ENCODE assay signal across 19 cellular contexts in the genomic region with DNA sequence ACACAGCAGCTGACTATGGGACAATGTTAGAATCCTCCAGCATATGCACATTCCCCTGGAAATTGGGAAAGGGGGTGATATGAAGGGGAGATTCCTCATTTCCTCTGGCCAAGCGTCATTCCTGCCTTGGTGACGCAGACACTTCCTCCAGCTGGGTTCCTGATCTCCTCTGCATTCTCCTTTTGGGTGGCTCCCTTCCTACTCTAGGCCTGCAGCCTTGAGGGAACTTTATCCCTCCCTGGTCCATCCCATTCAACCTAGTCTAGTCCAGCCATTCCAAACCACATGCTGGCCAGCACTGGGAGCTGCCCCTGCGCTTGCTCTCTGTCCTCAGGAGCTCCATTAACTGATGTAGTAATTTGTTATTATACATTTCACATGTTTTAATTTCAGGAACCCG.
"Had no signal": no experiment of that assay in that cellular context is flagged by ENCODE, and none has a peak within 500 bp of the region (broad histone marks: within the 10 kb centered on the region; RNA-seq: fewer than 3 reads in every experiment).

No MANE protein-coding gene starts in this region.

- ATAC-seq: activated naive CD4-positive, alpha-beta T cell treated with anti-CD3 and anti-CD28 coated beads, Interleukin-2, amount 50 U/mL, for 72 hours; activated T-helper 17 cell treated with anti-CD3 and anti-CD28 coated beads, Interleukin-2, amount 50 U/mL, for 72 hours; gastrocnemius medialis; stimulated activated naive CD8-positive, alpha-beta T cell treated with anti-CD3 and anti-CD28 coated beads, Interleukin-15, Interleukin-2, amounts not matched to agents 100 U/mL and 50 U/mL, for 24 hours had no signal

- H3K4me1 Mint-ChIP-seq: activated T-helper 17 cell treated with anti-CD3 and anti-CD28 coated beads, Interleukin-2, amount 50 U/mL, for 72 hours had no signal

- H3K9me3 Mint-ChIP-seq: activated naive CD4-positive, alpha-beta T cell treated with anti-CD3 and anti-CD28 coated beads, Interleukin-2, amount 50 U/mL, for 72 hours; activated T-cell treated with anti-CD3 and anti-CD28 coated beads, Interleukin-2, amount 50 U/mL, for 24 hours; activated T-helper 17 cell treated with anti-CD3 and anti-CD28 coated beads, Interleukin-2, amount 50 U/mL, for 72 hours; neural crest cell had no signal

- DNase-seq: activated CD4-positive, alpha-beta T cell treated with anti-CD3 and anti-CD28 coated beads, Interleukin-2, amount 50 U/mL, for 4 hours; activated CD8-positive, alpha-beta memory T cell treated with anti-CD3 and anti-CD28 coated beads for 24 hours; activated CD8-positive, alpha-beta memory T cell treated with anti-CD3 and anti-CD28 coated beads, Interleukin-2, amount 50 U/mL, for 4 hours; activated T-cell treated with anti-CD3 and anti-CD28 coated beads, Interleukin-2, amount 50 U/mL, for 24 hours; aorta; brain microvascular endothelial cell; central memory CD4-positive, alpha-beta T cell; effector memory CD4-positive, alpha-beta T cell; gastrocnemius medialis; kidney; mammary epithelial cell; mucosa of descending colon; spleen; stimulated activated CD4-positive, alpha-beta T cell treated with anti-CD3 and anti-CD28 coated beads, Interleukin-4, amount 100 ng/mL, for 4 hours; stimulated activated naive CD8-positive, alpha-beta T cell treated with anti-CD3 and anti-CD28 coated beads, Interleukin-15, Interleukin-2, amounts not matched to agents 100 U/mL and 50 U/mL, for 24 hours; T-helper 9 cell had no signal

- H3K4me3 Mint-ChIP-seq: activated T-cell treated with anti-CD3 and anti-CD28 coated beads, Interleukin-2, amount 50 U/mL, for 24 hours; activated T-helper 17 cell treated with anti-CD3 and anti-CD28 coated beads, Interleukin-2, amount 50 U/mL, for 72 hours had no signal

- H3K27ac Mint-ChIP-seq: activated naive CD4-positive, alpha-beta T cell treated with anti-CD3 and anti-CD28 coated beads, Interleukin-2, amount 50 U/mL, for 72 hours; activated T-cell treated with anti-CD3 and anti-CD28 coated beads, Interleukin-2, amount 50 U/mL, for 24 hours; activated T-helper 17 cell treated with anti-CD3 and anti-CD28 coated beads, Interleukin-2, amount 50 U/mL, for 72 hours had no signal
